Comparison of ENCODE assay signal across 17 cellular contexts in genomic region chr9:89801723-89802680, GRCh38.
DNase-seq lines count a peak whose midpoint lies in the region; ATAC-seq and TF ChIP-seq lines count a peak whose summit lies in the region.
"Had no signal": no experiment of that assay in that cellular context is flagged by ENCODE, and none has a peak within 500 bp of the region (broad histone marks: within the 10 kb centered on the region; RNA-seq: fewer than 3 reads in every experiment).

No MANE protein-coding gene starts in this region.

- ATAC-seq in WTC11 = no peak
- peak; percentile 17 to 34 for ATAC-seq in left cardiac atrium
- ATAC-seq in HG03565 (IDR thresholded peaks at IDR 0.05; ENCODE audit: unreplicated experiment) = no peak
- no peak for ATAC-seq in GM21515 (IDR thresholded peaks at IDR 0.05; ENCODE audit: unreplicated experiment)
- ATAC-seq: activated naive CD4-positive, alpha-beta T cell treated with anti-CD3 and anti-CD28 coated beads, Interleukin-2, amount 50 U/mL, for 72 hours; natural killer cell treated with Interleukin-12 subunit alpha and Interleukin-12 subunit beta and Interleukin-15 and Interleukin-18, amount 100 ng/mL, for 72 hours had no signal

- H3K4me1 Mint-ChIP-seq in WTC11 = peaks cover 25% of the 10 kb centered on the region

- TF ChIP-seq CTCF in WTC11 (IDR thresholded peaks at IDR 0.05) = no peak

- peaks cover 7% of the 10 kb centered on the region; the same call in 1 of the 2 replicates for H3K9me3 Mint-ChIP-seq in WTC11
- H3K9me3 Mint-ChIP-seq: activated CD4-positive, alpha-beta T cell treated with anti-CD3 and anti-CD28 coated beads, Interleukin-2, amount 10 ng/mL, durations not matched to agents 24 days and 14 days; activated naive CD4-positive, alpha-beta T cell treated with anti-CD3 and anti-CD28 coated beads, Interleukin-2, amount 50 U/mL, for 72 hours; natural killer cell treated with Interleukin-12 subunit alpha and Interleukin-12 subunit beta and Interleukin-15 and Interleukin-18, amount 100 ng/mL, for 72 hours; T-helper 2 cell treated with Interferon-gamma antibody and Interleukin-4, amounts not matched to agents 5 μg/mL and 100 μg/mL, for 36 hours had no signal

- POLR2A ChIA-PET in WTC11 (lab: Charles Lee) = no interaction called here

- DNase-seq in Ammon's horn (ENCODE audit: low spot score) (peak; percentile 46), WTC11 (ENCODE audit: low spot score) (no peak), left cardiac atrium (no peak), posterior vena cava (ENCODE audit: low spot score) (peak; percentile 25), HUDEP-2 (lab: John Stamatoyannopoulos, UW; ENCODE audit: unreplicated experiment in 76 of 76) (no peak)
- DNase-seq: ACHN; activated CD4-positive, alpha-beta T cell treated with anti-CD3 and anti-CD28 coated beads, Interleukin-2, amount 10 ng/mL, durations not matched to agents 24 days and 14 days; cerebellar nuclear complex; H7; NCI-H1048; NCI-H2227 treated with DMSO at 0.1 percent for 48 hours; NCI-H748 treated with DMSO at 0.1 percent for 48 hours had no signal

- H3K27me3 Mint-ChIP-seq in WTC11 (ENCODE audit: low read depth) = peaks cover 2% of the 10 kb centered on the region; the same call in 1 of the 2 replicates

- H3K36me3 Mint-ChIP-seq in WTC11 = peaks cover 3% of the 10 kb centered on the region; the same call in 1 of the 2 replicates
- H3K36me3 Mint-ChIP-seq: activated naive CD4-positive, alpha-beta T cell treated with anti-CD3 and anti-CD28 coated beads, Interleukin-2, amount 50 U/mL, for 72 hours; natural killer cell treated with Interleukin-12 subunit alpha and Interleukin-12 subunit beta and Interleukin-15 and Interleukin-18, amount 100 ng/mL, for 72 hours had no signal

- CTCF ChIA-PET in WTC11 (lab: Charles Lee) = interaction anchor here (1.1 to 1.6 kb wide), 3 partner anchors 58 to 204 kb away, joined by 4 to 6 read pairs (median 6); no protein-coding TSS in a partner anchor

- H3K4me3 Mint-ChIP-seq in WTC11 = no peak overlapping the region
- H3K4me3 Mint-ChIP-seq: activated CD4-positive, alpha-beta T cell treated with anti-CD3 and anti-CD28 coated beads, Interleukin-2, amount 10 ng/mL, durations not matched to agents 24 days and 14 days; natural killer cell treated with Interleukin-12 subunit alpha and Interleukin-12 subunit beta and Interleukin-15 and Interleukin-18, amount 100 ng/mL, for 72 hours; T-helper 2 cell treated with Interferon-gamma antibody and Interleukin-4, amounts not matched to agents 5 μg/mL and 100 μg/mL, for 36 hours had no signal

- H3K27ac Mint-ChIP-seq in WTC11 = peak overlapping the region; percentile 22; the same call in 1 of the 2 replicates
- H3K27ac Mint-ChIP-seq: activated CD4-positive, alpha-beta T cell treated with anti-CD3 and anti-CD28 coated beads, Interleukin-2, amount 10 ng/mL, durations not matched to agents 24 days and 14 days; activated naive CD4-positive, alpha-beta T cell treated with anti-CD3 and anti-CD28 coated beads, Interleukin-2, amount 50 U/mL, for 72 hours; T-helper 2 cell treated with Interferon-gamma antibody and Interleukin-4, amounts not matched to agents 5 μg/mL and 100 μg/mL, for 36 hours had no signal

- intact Hi-C loops in left cardiac atrium (cut with DNase I) = loop anchor here in 1 of 2 donors (10.0 kb wide), 1 partner anchor 293 kb away; no protein-coding TSS in a partner anchor
- intact Hi-C loops in posterior vena cava (cut with DNase I) = no loop called here

TF ChIP-seq in WTC11, 78 proteins besides CTCF, POLR2A, EP300 and RAD21:
- no peak for TF ChIP-seq ETV6 (CRISPR knock-in tag; IDR thresholded peaks at IDR 0.05)
- no peak for TF ChIP-seq MLX (CRISPR knock-in tag; IDR thresholded peaks at IDR 0.05)
- no peak for TF ChIP-seq CDX4 (CRISPR knock-in tag; IDR thresholded peaks at IDR 0.05; ENCODE audit: borderline replicate concordance)
- no peak for TF ChIP-seq ZNF281 (CRISPR knock-in tag; IDR thresholded peaks at IDR 0.05)
- TF ChIP-seq ZNF219 (CRISPR knock-in tag; IDR thresholded peaks at IDR 0.05; ENCODE audit: borderline replicate concordance) = no peak
- no peak for TF ChIP-seq AFF4 (CRISPR knock-in tag; IDR thresholded peaks at IDR 0.05; ENCODE audit: borderline replicate concordance)
- TF ChIP-seq KAT7 (CRISPR knock-in tag; IDR thresholded peaks at IDR 0.05; ENCODE audit: borderline replicate concordance) = no peak
- no peak for TF ChIP-seq GABPB1 (CRISPR knock-in tag; IDR thresholded peaks at IDR 0.05)
TF ChIP-seq in WTC11: peak in this region for 0.

Comparison
In these comparisons a context has a peak if more than half of its experiments do, and no peak if none do; other contexts are left out.
1. DNase-seq: peak in Ammon's horn (single experiment) and posterior vena cava (single experiment); none in WTC11 (single experiment), left cardiac atrium (single experiment) and HUDEP-2 (0 of 76).
2. ATAC-seq: peak in left cardiac atrium (2 of 2); none in WTC11 (single experiment), HG03565 (single experiment) and GM21515 (single experiment).